In genomic region chr22:37282385-37282677, GRCh38 we compare ENCODE assay signal across 8 cellular contexts. TPM values are rescaled to one million over a fixed set of nuclear protein-coding genes. Genes with fewer than 3 reads are reported as not detected.
A peak's percentile ranks its signal among the peaks of the same experiment; 100 is the strongest.
DNase-seq lines count a peak whose midpoint lies in the region; ATAC-seq, FAIRE-seq and TF ChIP-seq lines count a peak whose summit lies in the region.

Gene CYTH4 (plus strand): TSS chr22:37282508. CDS start chr22:37282570, 62 bp downstream.

- intact Hi-C loops in endothelial cell of umbilical vein (cut with micrococcal nuclease), result no loop called here

- peaks cover 0 to 1% (median 0%) of the 10 kb centered on the region in 7 donors for H3K9me3 Mint-ChIP-seq in CD4-positive, CD25-positive, alpha-beta regulatory T cell

- POLR2A ChIA-PET in endothelial cell of umbilical vein (lab: Charles Lee), result no interaction called here

- H3K4me3 ChIP-seq in CD4-positive, CD25-positive, alpha-beta regulatory T cell (ENCODE audit: low read depth, low read length), result peak within 1 kb of the TSS; percentile 98
- H3K4me3 ChIP-seq in endothelial cell of umbilical vein (replicated peaks in 1 of 3; ENCODE audit: insufficient read depth in 1 of 3, low read depth in 1 of 3, low read length in 3 of 3), result no peak within 1 kb of the TSS

- H3K27ac ChIP-seq in CD4-positive, CD25-positive, alpha-beta regulatory T cell (ENCODE audit: insufficient read depth, low read length, poor library complexity, severe bottlenecking), result peak within 1 kb of the TSS; percentile 80
- no peak within 1 kb of the TSS for H3K27ac ChIP-seq in endothelial cell of umbilical vein (ENCODE audit: insufficient read depth, low read depth, low read length)

- H3K27me3 Mint-ChIP-seq in CD4-positive, CD25-positive, alpha-beta regulatory T cell, result no peaks in the 10 kb centered on the region

- H4K20me1 ChIP-seq in endothelial cell of umbilical vein (replicated peaks; ENCODE audit: control insufficient read depth, extremely low read depth, insufficient read depth, low read length), result no peaks in the 10 kb centered on the region

- peaks cover 62% of the 10 kb centered on the region for H3K4me1 ChIP-seq in CD4-positive, CD25-positive, alpha-beta regulatory T cell (ENCODE audit: control insufficient read depth, insufficient read depth, low read length, poor library complexity, severe bottlenecking)
- H3K4me1 ChIP-seq in endothelial cell of umbilical vein (ENCODE audit: control insufficient read depth, extremely low read depth, insufficient read depth, low read length), result peaks cover 10% of the 10 kb centered on the region

- no TSS peak for BruUV-seq in endothelial cell of umbilical vein (replicated peaks; lab: Mats Ljungman, UMichigan)

- no peaks in the 10 kb centered on the region for H3K9me1 ChIP-seq in endothelial cell of umbilical vein (replicated peaks; ENCODE audit: control insufficient read depth, extremely low read depth, insufficient read depth, low read length)

- peak within 1 kb of the TSS; percentile 13 for H3K4me2 ChIP-seq in endothelial cell of umbilical vein (ENCODE audit: insufficient read depth, low read length)

- CTCF ChIA-PET in endothelial cell of umbilical vein (lab: Charles Lee), result interaction anchor here (1.0 to 1.3 kb wide), 2 partner anchors 10 to 22 kb away, joined by 3 to 12 read pairs; no protein-coding TSS in a partner anchor

- peak; percentile 74 for FAIRE-seq in endothelial cell of umbilical vein (lab: Jason Lieb, UNC)

- H3K9me3 ChIP-seq in CD4-positive, CD25-positive, alpha-beta regulatory T cell (ENCODE audit: control insufficient read depth in 2 of 2, low read length in 2 of 2), result no peaks in the 10 kb centered on the region
- H3K9me3 ChIP-seq in endothelial cell of umbilical vein (replicated peaks; ENCODE audit: control insufficient read depth, insufficient read depth, low read length), result no peaks in the 10 kb centered on the region

- H2AFZ ChIP-seq in endothelial cell of umbilical vein (ENCODE audit: low read depth, low read length), result peak within 1 kb of the TSS; percentile 34

- peak within 1 kb of the TSS; percentile 97 to 99 (median 98) for H3K27ac Mint-ChIP-seq in CD4-positive, CD25-positive, alpha-beta regulatory T cell

- DNase-seq in CD4-positive, CD25-positive, alpha-beta regulatory T cell, result peak; percentile 51 to 83 (median 66)
- DNase-seq in activated CD4-positive, alpha-beta T cell treated with anti-CD3 and anti-CD28 coated beads, Interleukin-2, amount 50 U/mL, for 4 hours, result peak; percentile 76 to 79
- peak; percentile 28 for DNase-seq in endothelial cell of umbilical vein (ENCODE audit: low read depth, low spot score)
- DNase-seq in stimulated activated CD4-positive, alpha-beta T cell treated with anti-CD3 and anti-CD28 coated beads, Interleukin-12 subunit alpha, Interleukin-12 subunit beta, amount 100 ng/mL, for 4 hours, result peak; percentile 66

- peaks cover 14% of the 10 kb centered on the region for H3K36me3 ChIP-seq in CD4-positive, CD25-positive, alpha-beta regulatory T cell (ENCODE audit: control insufficient read depth, insufficient read depth, low read length)
- H3K36me3 ChIP-seq in endothelial cell of umbilical vein (ENCODE audit: control insufficient read depth in 2 of 2, extremely low read depth in 1 of 2, insufficient read depth in 2 of 2, low read length in 2 of 2), result no peaks in the 10 kb centered on the region

- H3K9ac ChIP-seq in endothelial cell of umbilical vein (replicated peaks; ENCODE audit: extremely low read depth, insufficient read depth, low read length), result no peak within 1 kb of the TSS

- no peaks in the 10 kb centered on the region for H3K79me2 ChIP-seq in endothelial cell of umbilical vein (ENCODE audit: control insufficient read depth, insufficient read depth, low read length)

- H3K4me1 Mint-ChIP-seq in CD4-positive, CD25-positive, alpha-beta regulatory T cell, result peaks cover 4 to 56% (median 33%) of the 10 kb centered on the region in 4 donors

- H3K36me3 Mint-ChIP-seq in CD4-positive, CD25-positive, alpha-beta regulatory T cell, result peaks cover 28% of the 10 kb centered on the region

- dilution Hi-C loops in endothelial cell of umbilical vein (cut with MboI; ENCODE audit: extremely low pct_ligation_motif_present, low sequenced_read_pairs), result no loop called here

- ATAC-seq in CD4-positive, CD25-positive, alpha-beta regulatory T cell (ENCODE audit: low read depth in 2 of 2), result peak; percentile 79 to 90
- ATAC-seq in HG03045 (IDR thresholded peaks at IDR 0.05; ENCODE audit: unreplicated experiment), result peak; percentile 71
- no peak for ATAC-seq in HG03135 (IDR thresholded peaks at IDR 0.05; ENCODE audit: unreplicated experiment)
- ATAC-seq in GM18517 (IDR thresholded peaks at IDR 0.05; ENCODE audit: unreplicated experiment), result no peak
- no peak for ATAC-seq in GM18519 (IDR thresholded peaks at IDR 0.05; ENCODE audit: low FRiP score, unreplicated experiment)

- no peak for TF ChIP-seq CTCF in endothelial cell of umbilical vein (IDR thresholded peaks at IDR 0.05; ENCODE audit: extremely low read depth in 1 of 2, insufficient read depth in 1 of 2, low read depth in 1 of 2, low read length in 2 of 2)

- H3K27me3 ChIP-seq in CD4-positive, CD25-positive, alpha-beta regulatory T cell (ENCODE audit: control insufficient read depth, insufficient read depth, low read length), result no peaks in the 10 kb centered on the region
- no peaks in the 10 kb centered on the region for H3K27me3 ChIP-seq in endothelial cell of umbilical vein (ENCODE audit: control insufficient read depth in 2 of 2, insufficient read depth in 2 of 2, low read length in 2 of 2)

- TF ChIP-seq POLR2A in endothelial cell of umbilical vein (IDR thresholded peaks at IDR 0.05; ENCODE audit: low read depth, low read length), result no peak

- peak within 1 kb of the TSS; percentile 93 to 100 (median 98) for H3K4me3 Mint-ChIP-seq in CD4-positive, CD25-positive, alpha-beta regulatory T cell

TF ChIP-seq in endothelial cell of umbilical vein, 7 proteins besides CTCF, POLR2A, EP300 and RAD21:
- TF ChIP-seq MYC (IDR thresholded peaks at IDR 0.05; ENCODE audit: low read depth, low read length) (no peak), GATA2 (IDR thresholded peaks at IDR 0.05; ENCODE audit: insufficient read depth, insufficient read length, low read depth, low read length) (no peak), JUN (IDR thresholded peaks at IDR 0.05; ENCODE audit: borderline replicate concordance, insufficient read depth, insufficient read length, low read depth) (no peak), FOS (IDR thresholded peaks at IDR 0.05; ENCODE audit: borderline replicate concordance, insufficient read depth, low read length) (no peak), POLR2AphosphoS5 (IDR thresholded peaks at IDR 0.05; ENCODE audit: insufficient read depth, low read depth, low read length) (no peak), EZH2 (IDR thresholded peaks at IDR 0.05; ENCODE audit: borderline replicate concordance, low read depth, low read length, severe bottlenecking) (no peak)
- TF ChIP-seq, protein P1, sequence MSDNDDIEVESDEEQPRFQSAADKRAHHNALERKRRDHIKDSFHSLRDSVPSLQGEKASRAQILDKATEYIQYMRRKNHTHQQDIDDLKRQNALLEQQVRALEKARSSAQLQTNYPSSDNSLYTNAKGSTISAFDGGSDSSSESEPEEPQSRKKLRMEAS (IDR thresholded peaks at IDR 0.05; ENCODE audit: insufficient read depth, insufficient read length), result no peak
TF ChIP-seq in endothelial cell of umbilical vein: peak in this region for 0.

RNA-seq across cellular contexts. Expression of gene CYTH4, which starts in this region (rescaled TPM):
- total RNA-seq in CD4-positive, CD25-positive, alpha-beta regulatory T cell, result 153 TPM
- polyA plus RNA-seq in CD4-positive, CD25-positive, alpha-beta regulatory T cell, result 10 to 100 TPM; 47.4 to 56.9 (median 48.9) TPM
- total RNA-seq in endothelial cell of umbilical vein, result not detected in 2 replicates
- polyA plus RNA-seq in endothelial cell of umbilical vein, result 0.06 and 0.29 TPM in 2 replicates
- 0.10 TPM in 1 of 2 replicates, not detected in the other for polyA plus RNA-seq in endothelial cell of umbilical vein (2011; cell fraction: cytosol; rRNA removed)
- 0.11 and 0.27 TPM in 2 replicates for polyA plus RNA-seq in endothelial cell of umbilical vein (2011; cell fraction: nucleus; rRNA removed)
- polyA plus RNA-seq in endothelial cell of umbilical vein (2012), result 0.11 and 0.40 TPM in 2 replicates
- polyA minus RNA-seq in endothelial cell of umbilical vein, result 0.17 and 0.63 TPM in 2 replicates
- not detected for polyA minus RNA-seq in endothelial cell of umbilical vein (2011; cell fraction: cytosol; rRNA and poly(A)+ RNA removed)
- polyA minus RNA-seq in endothelial cell of umbilical vein (2011; cell fraction: nucleus; rRNA and poly(A)+ RNA removed), result not detected in 2 replicates

Comparison
In these comparisons a context has a peak if more than half of its experiments do, and no peak if none do; other contexts are left out.
1. RNA of gene CYTH4 (total RNA-seq): 153 TPM in CD4-positive, CD25-positive, alpha-beta regulatory T cell (single experiment); not detected in endothelial cell of umbilical vein; every median in the first group is over 100 times any median in the second.
2. RNA of gene CYTH4 (polyA plus RNA-seq): 47.4 to 56.9 TPM in CD4-positive, CD25-positive, alpha-beta regulatory T cell; 0.06 to 0.40 TPM in endothelial cell of umbilical vein; every median in the first group is over 10 times any median in the second.
3. Peak in DNase-seq and H3K4me2 ChIP-seq in endothelial cell of umbilical vein; RNA of the gene not detected or under 1 TPM.
4. ATAC-seq: peak in CD4-positive, CD25-positive, alpha-beta regulatory T cell (2 of 2) and HG03045 (single experiment); none in HG03135 (single experiment), GM18517 (single experiment) and GM18519 (single experiment).
5. Peak in every context shown above with its lines, with median percentiles within 50 percentile points of each other: DNase-seq.